Comparison of ENCODE assay signal across 14 cellular contexts in the genomic region with DNA sequence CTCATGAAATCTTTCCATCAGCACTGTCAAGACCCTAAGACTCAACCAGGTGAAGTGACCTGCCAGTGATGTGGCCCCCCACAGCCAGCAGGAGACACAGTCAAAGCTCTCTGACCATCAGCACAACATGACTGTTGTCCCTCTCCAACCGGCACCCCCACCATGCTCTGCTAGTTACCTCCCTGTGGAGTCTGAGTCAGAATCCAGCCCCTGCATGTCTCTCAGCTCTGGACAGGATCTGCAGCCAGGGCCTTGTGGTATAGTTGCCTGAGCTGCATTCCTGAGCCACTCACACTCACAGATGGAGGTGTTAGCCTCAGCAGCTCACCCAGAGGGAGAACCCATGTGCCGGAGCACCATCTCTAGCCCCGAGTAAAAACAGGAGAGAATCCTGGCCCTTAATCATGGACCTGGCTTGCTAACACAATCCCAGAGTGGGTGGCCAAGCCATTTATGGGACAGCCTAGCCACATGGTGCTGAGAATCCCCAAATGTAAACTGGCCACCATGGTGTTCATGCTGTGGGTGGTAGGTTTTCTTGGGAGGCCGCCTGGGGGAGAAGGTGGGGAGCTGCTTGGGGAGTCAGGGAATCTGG.
DNase-seq lines count a peak whose midpoint lies in the region; ATAC-seq and TF ChIP-seq lines count a peak whose summit lies in the region.
"Had no signal": no experiment of that assay in that cellular context is flagged by ENCODE, and none has a peak within 500 bp of the region (broad histone marks: within the 10 kb centered on the region; RNA-seq: fewer than 3 reads in every experiment).

No MANE protein-coding gene starts in this region.

- intact Hi-C loops in CD8-positive, alpha-beta T cell (cut with DNase I, micrococcal nuclease), result no loop called here
- intact Hi-C loops in dorsolateral prefrontal cortex (cut with DNase I), result no loop called here

- H3K27ac Mint-ChIP-seq in HFFc6, result peak overlapping the region; percentile 46
- H3K27ac Mint-ChIP-seq in CD8-positive, alpha-beta T cell, result no peak overlapping the region
- H3K27ac Mint-ChIP-seq: memory B cell had no signal

- no peaks in the 10 kb centered on the region for H3K27me3 ChIP-seq in CD8-positive, alpha-beta T cell (ENCODE audit: insufficient read depth, low read length)
- no peaks in the 10 kb centered on the region for H3K27me3 ChIP-seq in dorsolateral prefrontal cortex
- H3K27me3 ChIP-seq: BE2C had no signal

- CTCF ChIA-PET in CD8-positive, alpha-beta T cell (lab: Charles Lee), result no interaction called here

- H3K4me3 Mint-ChIP-seq in HFFc6, result no peak overlapping the region; the same call in 1 of the 2 replicates
- H3K4me3 Mint-ChIP-seq in CD8-positive, alpha-beta T cell, result no peak overlapping the region
- H3K4me3 Mint-ChIP-seq: memory B cell had no signal

- ATAC-seq in CD8-positive, alpha-beta T cell, result no peak

- no peaks in the 10 kb centered on the region for H3K4me1 ChIP-seq in CD8-positive, alpha-beta T cell (ENCODE audit: insufficient read depth, low read length)
- H3K4me1 ChIP-seq: BE2C had no signal

- DNase-seq in AG10803 (ENCODE audit: low read depth) (peak; percentile 81), HFFc6 (peak; percentile 77), astrocyte of the cerebellum (ENCODE audit: low read depth) (peak; percentile 81), iris pigment epithelial cell (ENCODE audit: low read depth) (peak; percentile 86), NCI-H1092 (lab: John Stamatoyannopoulos, UW) (no peak), dorsolateral prefrontal cortex (no peak), SKM-1 treated with dmso at 0.1 percent for 144 hours (lab: John Stamatoyannopoulos, UW; ENCODE audit: unreplicated experiment) (no peak)
- DNase-seq in CD8-positive, alpha-beta T cell, result no peak
- DNase-seq: activated CD4-positive, alpha-beta T cell treated with anti-CD3 and anti-CD28 coated beads for 48 hours; activated gamma-delta T cell; BE2C; NCI-H1092 treated with DMSO at 0.1 percent for 48 hours; NCI-H748 treated with DMSO at 0.1 percent for 48 hours had no signal

- H3K36me3 ChIP-seq in CD8-positive, alpha-beta T cell (ENCODE audit: insufficient read depth, low read length), result no peaks in the 10 kb centered on the region
- H3K36me3 ChIP-seq: BE2C had no signal

- peaks cover 1% of the 10 kb centered on the region; the same call in 1 of the 2 replicates for H3K27me3 Mint-ChIP-seq in HFFc6 (ENCODE audit: insufficient read depth)
- H3K27me3 Mint-ChIP-seq in CD8-positive, alpha-beta T cell (ENCODE audit: low read depth), result no peaks in the 10 kb centered on the region

- in situ Hi-C loops in astrocyte of the cerebellum (cut with HindIII; ENCODE audit: low sequenced_read_pairs), result no loop called here

- no peaks in the 10 kb centered on the region for H3K9me3 Mint-ChIP-seq in HFFc6
- no peaks in the 10 kb centered on the region for H3K9me3 Mint-ChIP-seq in CD8-positive, alpha-beta T cell
- H3K9me3 Mint-ChIP-seq: memory B cell had no signal

- TF ChIP-seq CTCF in AG10803 (conservative IDR thresholded peaks at IDR 0.05; ENCODE audit: low read length) (no peak), HFFc6 (IDR thresholded peaks at IDR 0.05) (no peak), astrocyte of the cerebellum (IDR thresholded peaks at IDR 0.05; ENCODE audit: low read depth, low read length, missing control alignments) (no peak), dorsolateral prefrontal cortex (IDR thresholded peaks at IDR 0.05 in 54 of 56, conservative IDR thresholded peaks at IDR 0.05 in 2 of 56; ENCODE audit: low read depth in 1 of 56, partially characterized antibody in 56 of 56) (no peak)
- TF ChIP-seq CTCF in CD8-positive, alpha-beta T cell (IDR thresholded peaks at IDR 0.05), result no peak

- POLR2A ChIA-PET in CD8-positive, alpha-beta T cell (lab: Charles Lee), result no interaction called here

- peaks cover 34% of the 10 kb centered on the region for H3K36me3 Mint-ChIP-seq in HFFc6 (ENCODE audit: low read depth)
- H3K36me3 Mint-ChIP-seq in CD8-positive, alpha-beta T cell, result peaks cover 4% of the 10 kb centered on the region
- H3K36me3 Mint-ChIP-seq: memory B cell had no signal

- H3K27ac ChIP-seq in CD8-positive, alpha-beta T cell (ENCODE audit: low read depth, low read length), result no peak overlapping the region
- H3K27ac ChIP-seq in dorsolateral prefrontal cortex, result no peak overlapping the region

- no peak overlapping the region for H3K4me3 ChIP-seq in AG10803 (ENCODE audit: low read length)
- H3K4me3 ChIP-seq in astrocyte of the cerebellum (ENCODE audit: low read depth, low read length), result no peak overlapping the region
- H3K4me3 ChIP-seq in CD8-positive, alpha-beta T cell (ENCODE audit: low read depth, low read length), result no peak overlapping the region
- no peak overlapping the region for H3K4me3 ChIP-seq in dorsolateral prefrontal cortex

- H3K4me1 Mint-ChIP-seq in HFFc6 (ENCODE audit: low read depth), result peaks cover 43% of the 10 kb centered on the region
- H3K4me1 Mint-ChIP-seq in CD8-positive, alpha-beta T cell (ENCODE audit: low read depth), result no peaks in the 10 kb centered on the region

- H3K9me3 ChIP-seq in CD8-positive, alpha-beta T cell (ENCODE audit: low read length), result no peaks in the 10 kb centered on the region
- H3K9me3 ChIP-seq: BE2C had no signal

Comparison
In these comparisons a context has a peak if more than half of its experiments do, and no peak if none do; other contexts are left out.
1. DNase-seq: peak in AG10803 (single experiment), HFFc6 (single experiment), astrocyte of the cerebellum (single experiment) and iris pigment epithelial cell (single experiment); none in NCI-H1092 (single experiment), CD8-positive, alpha-beta T cell (0 of 7), dorsolateral prefrontal cortex (0 of 10) and SKM-1 treated with dmso at 0.1 percent for 144 hours (single experiment).